ENCODE assay signal across 8 cellular contexts in genomic region chr17:48907713-48908046, GRCh38. TPM values are rescaled to one million over a fixed set of nuclear protein-coding genes. Genes with fewer than 3 reads are reported as not detected.
DNase-seq lines count a peak whose midpoint lies in the region; ATAC-seq and TF ChIP-seq lines count a peak whose summit lies in the region.

No MANE protein-coding gene starts in this region.

- peak overlapping the region; percentile 47 to 96 for H3K27ac ChIP-seq in lung (ENCODE audit: low read depth in 1 of 2, low read length in 1 of 2)
- peak overlapping the region; percentile 89 for H3K27ac ChIP-seq in upper lobe of right lung

- H3K27me3 ChIP-seq in lung (ENCODE audit: control insufficient read depth, insufficient read depth): no peaks in the 10 kb centered on the region
- H3K27me3 ChIP-seq in upper lobe of right lung: no peaks in the 10 kb centered on the region

- H3K36me3 ChIP-seq in lung (ENCODE audit: control insufficient read depth in 2 of 2, insufficient read depth in 2 of 2, low read length in 2 of 2) (peaks cover 5 to 12% of the 10 kb centered on the region in 2 donors), upper lobe of right lung (peaks cover 21% of the 10 kb centered on the region)

- H3K4me1 ChIP-seq in lung (ENCODE audit: control insufficient read depth in 2 of 2, insufficient read depth in 2 of 2, low read length in 2 of 2) (peaks cover 0 to 18% of the 10 kb centered on the region in 2 donors), upper lobe of right lung (peaks cover 19% of the 10 kb centered on the region)

- TF ChIP-seq CTCF in cardiac fibroblast (IDR thresholded peaks at IDR 0.05; ENCODE audit: low read depth, low read length) (no peak), lung (IDR thresholded peaks at IDR 0.05; ENCODE audit: control extremely low read depth, extremely low read depth) (no peak), upper lobe of right lung (IDR thresholded peaks at IDR 0.05) (no peak)

- DNase-seq in NCI-H2196 (lab: John Stamatoyannopoulos, UW; ENCODE audit: unreplicated experiment) (peak; percentile 54), NCI-H2196 treated with DMSO at 0.1 percent for 48 hours (lab: John Stamatoyannopoulos, UW; ENCODE audit: unreplicated experiment) (no peak), NCI-H2081 treated with DMSO at 0.1 percent for 48 hours (lab: John Stamatoyannopoulos, UW) (peak; percentile 51), cardiac fibroblast (ENCODE audit: low read depth in 2 of 2) (peak; percentile 72 to 76), lung (ENCODE audit: low spot score) (no peak), upper lobe of right lung (no peak), UCSD-AML1 (lab: John Stamatoyannopoulos, UW; ENCODE audit: unreplicated experiment) (no peak)

- H3K9me3 ChIP-seq in lung (ENCODE audit: control insufficient read depth in 2 of 2, insufficient read depth in 1 of 2, low read length in 1 of 2): no peaks in the 10 kb centered on the region
- H3K9me3 ChIP-seq in upper lobe of right lung: no peaks in the 10 kb centered on the region

- 38 to 42% methylated on average over 2 of the region's 2 CpGs for WGBS in lung, 2 donors

- intact Hi-C loops in upper lobe of right lung (cut with DNase I): no loop called here

- ATAC-seq in lung (ENCODE audit: insufficient read depth, low FRiP score) (no peak), upper lobe of right lung (no peak), GM18511 (IDR thresholded peaks at IDR 0.05; ENCODE audit: unreplicated experiment) (no peak)

- H3K4me3 ChIP-seq in cardiac fibroblast (replicated peaks in 1 of 2; ENCODE audit: low read depth in 2 of 2, low read length in 2 of 2) (peak overlapping the region; percentile 65 to 79), lung (peak overlapping the region; percentile 67), upper lobe of right lung (peak overlapping the region; percentile 70)

RNA-seq across cellular contexts. Expression of gene UBE2Z, which starts 0.5 kb away (rescaled TPM):
- 10 to 100 TPM; 54.7 to 63.5 TPM for total RNA-seq in lung
- polyA plus RNA-seq in lung: 10 to 100 TPM; 29.5 to 57.5 TPM
- 61.3 TPM for total RNA-seq in upper lobe of right lung

RNA-seq across cellular contexts. Expression of gene ATP5MC1, which starts 15.1 kb away (rescaled TPM):
- total RNA-seq in lung (10 to 100 TPM; 11.3 to 85.3 TPM), upper lobe of right lung (39.8 TPM)
- 100 to 1,000 TPM; 310 to 344 TPM for polyA plus RNA-seq in lung

RNA-seq across cellular contexts. Expression of gene SNF8, which starts 37.0 kb away (rescaled TPM):
- total RNA-seq in lung (100 to 1,000 TPM in 1 of 2 donors, 10 to 100 TPM in 1; 38.0 to 107 TPM), upper lobe of right lung (78.0 TPM)
- polyA plus RNA-seq in lung: 100 to 1,000 TPM; 117 to 152 TPM

Comparison
In these comparisons a context has a peak if more than half of its experiments do, and no peak if none do; other contexts are left out.
1. DNase-seq: peak in NCI-H2196 (single experiment), NCI-H2081 treated with DMSO at 0.1 percent for 48 hours (single experiment) and cardiac fibroblast (2 of 2); none in NCI-H2196 treated with DMSO at 0.1 percent for 48 hours (single experiment), lung (single experiment), upper lobe of right lung (single experiment) and UCSD-AML1 (single experiment).
2. Peak in every context shown above with its lines, with median percentiles within 50 percentile points of each other: H3K4me3 ChIP-seq.